ENCODE assay signal across 8 cellular contexts in the genomic region with DNA sequence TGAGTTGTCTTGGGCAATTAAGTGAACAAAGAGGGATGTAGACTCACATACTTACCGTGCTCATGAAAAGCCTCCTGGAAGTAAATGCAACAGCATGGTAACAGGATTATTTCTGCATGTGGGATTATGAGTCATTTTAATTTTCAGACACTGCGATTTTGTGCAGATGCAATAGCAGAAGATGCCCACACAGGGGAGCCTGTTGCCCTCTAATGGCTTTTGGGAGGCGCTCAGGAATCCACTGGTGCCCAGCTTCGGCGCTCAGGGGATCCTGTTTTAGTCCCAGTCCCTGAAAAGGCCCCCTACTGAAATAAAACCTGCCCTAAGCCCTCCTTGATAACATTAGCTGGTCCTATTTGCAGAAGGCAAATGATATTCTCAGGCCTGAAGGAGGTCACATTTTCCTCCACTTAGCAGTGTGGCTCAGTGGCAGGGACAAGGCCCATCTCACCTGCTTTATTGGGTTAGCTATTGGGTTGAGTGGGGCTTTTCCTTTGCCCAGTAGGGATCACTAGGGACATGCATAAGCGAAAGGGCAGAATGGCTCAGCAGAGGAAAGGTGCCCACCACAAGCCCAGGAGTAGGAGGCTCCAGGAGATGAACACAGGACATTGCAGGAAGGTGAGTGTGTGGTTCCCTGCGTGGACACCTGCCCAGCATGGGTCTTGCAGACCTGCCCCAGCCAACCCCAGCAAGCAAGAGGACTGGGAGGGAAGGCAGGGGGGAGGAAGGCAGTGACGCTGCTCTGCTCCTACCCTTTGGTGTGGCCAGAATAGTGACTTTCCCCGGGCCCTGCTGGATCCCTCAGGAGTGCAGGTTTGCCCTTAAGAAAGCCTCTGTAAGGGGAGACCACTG. TPM values are rescaled to one million over a fixed set of nuclear protein-coding genes. Genes with fewer than 3 reads are reported as not detected.
DNase-seq lines count a peak whose midpoint lies in the region; ATAC-seq and TF ChIP-seq lines count a peak whose summit lies in the region.

No MANE protein-coding gene starts in this region.

- H3K36me3 ChIP-seq in GM23248 (ENCODE audit: low read depth) = no peaks in the 10 kb centered on the region
- H3K36me3 ChIP-seq in colonic mucosa = no peaks in the 10 kb centered on the region
- H3K36me3 ChIP-seq in lung (ENCODE audit: control insufficient read depth in 2 of 2, insufficient read depth in 2 of 2, low read length in 2 of 2) = no peaks in the 10 kb centered on the region

- no peak overlapping the region for H2AFZ ChIP-seq in GM23248

- H3K4me2 ChIP-seq in GM23248 (ENCODE audit: unreplicated experiment) = no peak overlapping the region

- H3K9me2 ChIP-seq in GM23248 (ENCODE audit: insufficient read depth) = no peaks in the 10 kb centered on the region

- no peak overlapping the region for H3K4me3 Mint-ChIP-seq in activated naive CD4-positive, alpha-beta T cell treated with anti-CD3 and anti-CD28 coated beads, Interleukin-2, amount 10 ng/mL, durations not matched to agents 7 days and 5 days

- peak; percentile 86 for ATAC-seq in lung (ENCODE audit: insufficient read depth, low FRiP score)

- DNase-seq in activated naive CD4-positive, alpha-beta T cell treated with anti-CD3 and anti-CD28 coated beads, Interleukin-2, amount 10 ng/mL, durations not matched to agents 7 days and 5 days = peak; percentile 50
- DNase-seq in activated naive CD4-positive, alpha-beta T cell treated with Interleukin-2 at 50 U/mL for 16 hours = no peak
- DNase-seq in GM23248 (peak; percentile 87), KBM-7 (peak; percentile 64), RKO (ENCODE audit: low spot score) (peak; percentile 83), colonic mucosa (peak; percentile 49), lung (ENCODE audit: low spot score) (peak; percentile 62), ureter (ENCODE audit: low spot score) (peak; percentile 54)

- WGBS in GM23248 (ENCODE audit: low coverage in 1 of 2, low lambda C conversion rate in 2 of 2, missing lambda C conversion rate in 2 of 2), 2 experiments = 21 to 24% methylated on average over 9 of the region's 9 CpGs
- 43 to 47% methylated on average over 9 of the region's 9 CpGs for WGBS in lung, 2 donors

- H3K4me1 ChIP-seq in GM23248 (ENCODE audit: insufficient read depth) (no peaks in the 10 kb centered on the region), colonic mucosa (no peaks in the 10 kb centered on the region), lung (ENCODE audit: control insufficient read depth in 2 of 2, insufficient read depth in 2 of 2, low read length in 2 of 2) (no peaks in the 10 kb centered on the region)

- H3K27ac Mint-ChIP-seq in activated naive CD4-positive, alpha-beta T cell treated with anti-CD3 and anti-CD28 coated beads, Interleukin-2, amount 10 ng/mL, durations not matched to agents 7 days and 5 days = no peak overlapping the region

- H3K9me3 Mint-ChIP-seq in activated naive CD4-positive, alpha-beta T cell treated with anti-CD3 and anti-CD28 coated beads, Interleukin-2, amount 10 ng/mL, durations not matched to agents 7 days and 5 days = no peaks in the 10 kb centered on the region

- peaks cover 11% of the 10 kb centered on the region for H3K27me3 Mint-ChIP-seq in activated naive CD4-positive, alpha-beta T cell treated with anti-CD3 and anti-CD28 coated beads, Interleukin-2, amount 10 ng/mL, durations not matched to agents 7 days and 5 days

- H3K27ac ChIP-seq in GM23248 (no peak overlapping the region), colonic mucosa (no peak overlapping the region), lung (ENCODE audit: low read depth in 1 of 2, low read length in 1 of 2) (no peak overlapping the region)

- peak; percentile 87 for TF ChIP-seq CTCF in colonic mucosa (IDR thresholded peaks at IDR 0.05)
- peak; percentile 83 for TF ChIP-seq CTCF in lung (IDR thresholded peaks at IDR 0.05; ENCODE audit: control extremely low read depth, extremely low read depth)

- no peaks in the 10 kb centered on the region for H3K36me3 Mint-ChIP-seq in activated naive CD4-positive, alpha-beta T cell treated with anti-CD3 and anti-CD28 coated beads, Interleukin-2, amount 10 ng/mL, durations not matched to agents 7 days and 5 days

- H3K9ac ChIP-seq in GM23248 (no peak overlapping the region), colonic mucosa (ENCODE audit: low read depth in 2 of 2, low read length in 2 of 2) (no peak overlapping the region)

- H3K79me2 ChIP-seq in GM23248 (ENCODE audit: insufficient read depth) = no peaks in the 10 kb centered on the region

- peaks cover 10% of the 10 kb centered on the region; the same call in 1 of the 2 replicates for H3K27me3 ChIP-seq in GM23248 (replicated peaks; ENCODE audit: insufficient read depth)
- no peaks in the 10 kb centered on the region for H3K27me3 ChIP-seq in colonic mucosa
- H3K27me3 ChIP-seq in lung (ENCODE audit: control insufficient read depth, insufficient read depth) = no peaks in the 10 kb centered on the region

- H3K4me1 Mint-ChIP-seq in activated naive CD4-positive, alpha-beta T cell treated with anti-CD3 and anti-CD28 coated beads, Interleukin-2, amount 10 ng/mL, durations not matched to agents 7 days and 5 days = no peaks in the 10 kb centered on the region

- CTCF ChIA-PET in activated naive CD4-positive, alpha-beta T cell treated with anti-CD3 and anti-CD28 coated beads, Interleukin-2, amount 10 ng/mL, durations not matched to agents 7 days and 5 days (lab: Charles Lee) = interaction anchor here (0.6 kb wide), 1 partner anchor 329 kb away, joined by 3 read pairs; no protein-coding TSS in a partner anchor

- H3K4me3 ChIP-seq in GM23248 (no peak overlapping the region), colonic mucosa (no peak overlapping the region), lung (no peak overlapping the region)

- H3F3A ChIP-seq in GM23248 (ENCODE audit: insufficient read depth) = no peaks in the 10 kb centered on the region

- intact Hi-C loops in colonic mucosa (cut with DNase I) = loop anchor here (5.0 to 10.0 kb wide), 3 partner anchors 263 to 523 kb away; no protein-coding TSS in a partner anchor

- H3K9me3 ChIP-seq in GM23248 (ENCODE audit: low read depth) (no peaks in the 10 kb centered on the region), colonic mucosa (no peaks in the 10 kb centered on the region), lung (ENCODE audit: control insufficient read depth in 2 of 2, insufficient read depth in 1 of 2, low read length in 1 of 2) (peaks cover 0 to under 1% of the 10 kb centered on the region in 2 donors)

- no peaks in the 10 kb centered on the region for H4K20me1 ChIP-seq in GM23248 (ENCODE audit: insufficient read depth)

- in situ Hi-C loops in GM23248 (cut with MboI) = loop anchor here (10.0 kb wide), 1 partner anchor 303 kb away; no protein-coding TSS in a partner anchor
- in situ Hi-C loops in KBM-7 (cut with MboI; ENCODE audit: low pct_unique_long_range_greater_than_20kb, low sequenced_read_pairs) = no loop called here

RNA-seq across cellular contexts. Expression of gene KCNS3, which starts 26.5 kb away (rescaled TPM):
- total RNA-seq in GM23248 (2014; rRNA removed; shearing (Covaris generic)) = 2.7 and 2.9 TPM in 2 replicates
- polyA plus RNA-seq in GM23248 (2016; fragmentation: Nextera tagmentation; extraction: Ambion mirVana) (2.5 TPM in 2 replicates), lung (10 to 100 TPM; 15.4 to 23.5 TPM)
- total RNA-seq in colonic mucosa (10 to 100 TPM; 10.7 to 17.5 TPM), lung (10 to 100 TPM; 18.2 to 45.9 TPM), ureter (20.3 TPM)

RNA-seq across cellular contexts. Expression of gene MSGN1, which starts 35.7 kb away (rescaled TPM):
- not detected in 2 replicates for total RNA-seq in GM23248 (2014; rRNA removed; shearing (Covaris generic))
- polyA plus RNA-seq in GM23248 (2016; fragmentation: Nextera tagmentation; extraction: Ambion mirVana) (not detected in 2 replicates), lung (not detected)
- total RNA-seq in colonic mucosa (not detected), lung (not detected), ureter (not detected)
